ENCODE assay signal across 1 cellular context in genomic region chr10:5789626-5790025, GRCh38.
TF ChIP-seq lines count a peak whose summit lies in the region.

No MANE protein-coding gene starts in this region.

TF ChIP-seq in WTC11, 78 proteins besides CTCF, POLR2A, EP300 and RAD21 (continued from another document):
- TF ChIP-seq USF2 (CRISPR knock-in tag; IDR thresholded peaks at IDR 0.05): no peak
- TF ChIP-seq RORB (CRISPR knock-in tag; IDR thresholded peaks at IDR 0.05): no peak
- TF ChIP-seq ZNF281 (CRISPR knock-in tag; IDR thresholded peaks at IDR 0.05): no peak
- no peak for TF ChIP-seq ZNF263 (CRISPR knock-in tag; IDR thresholded peaks at IDR 0.05; ENCODE audit: low read depth)
TF ChIP-seq in WTC11: peak in this region for 0.
